In the genomic region with DNA sequence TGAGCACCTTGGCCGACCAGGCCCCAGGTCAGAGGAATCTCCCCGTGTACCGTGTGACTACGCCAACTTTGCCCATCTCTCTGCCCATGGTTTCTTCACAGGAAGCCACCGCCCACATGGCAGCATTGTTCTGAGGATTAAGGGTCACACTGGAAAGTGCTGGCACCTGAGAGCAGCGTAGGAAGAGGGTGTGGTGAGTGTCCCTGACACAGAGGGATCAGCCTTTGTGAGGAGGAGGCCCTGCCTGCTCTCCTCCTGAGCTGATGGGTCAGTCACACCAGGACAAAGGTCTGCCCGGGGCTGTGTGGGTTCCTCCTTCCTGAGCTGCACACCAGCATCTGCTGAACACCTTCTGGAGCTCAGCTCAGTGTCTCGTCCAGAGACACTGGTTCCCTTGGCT, we compare ENCODE assay signal across 29 cellular contexts. TPM values are rescaled to one million over a fixed set of nuclear protein-coding genes. Genes with fewer than 3 reads are reported as not detected.
"Had no signal": no experiment of that assay in that cellular context is flagged by ENCODE, and none has a peak within 500 bp of the region (broad histone marks: within the 10 kb centered on the region; RNA-seq: fewer than 3 reads in every experiment).

No MANE protein-coding gene starts in this region.

- H3K4me1 ChIP-seq: esophagus muscularis mucosa, gastroesophageal sphincter, heart left ventricle, prostate gland, stomach, testis, upper lobe of left lung had no signal

- H3K27ac Mint-ChIP-seq: activated CD8-positive, alpha-beta T cell treated with anti-CD3 and anti-CD28 coated beads for 36 hours; activated naive CD4-positive, alpha-beta T cell treated with anti-CD3 and anti-CD28 coated beads for 36 hours; activated T-cell treated with anti-CD3 and anti-CD28 coated beads, Interleukin-2, amount 50 U/mL, for 24 hours; immature natural killer cell; mesothelial cell of epicardium had no signal

- H3K9me3 Mint-ChIP-seq: central memory CD8-positive, alpha-beta T cell; immature natural killer cell had no signal

- ATAC-seq: activated CD8-positive, alpha-beta T cell treated with anti-CD3 and anti-CD28 coated beads for 36 hours; gastroesophageal sphincter; heart left ventricle; left cardiac atrium; right cardiac atrium had no signal

- H3K27me3 ChIP-seq: brain microvascular endothelial cell, testis, upper lobe of left lung had no signal

- DNase-seq: activated CD4-positive, alpha-beta T cell treated with anti-CD3 and anti-CD28 coated beads for 48 hours; activated CD4-positive, CD25-positive, alpha-beta regulatory T cell; activated CD8-positive, alpha-beta T cell treated with anti-CD3 and anti-CD28 coated beads for 36 hours; activated naive CD4-positive, alpha-beta T cell treated with anti-CD3 and anti-CD28 coated beads for 36 hours; activated T-cell treated with anti-CD3 and anti-CD28 coated beads, Interleukin-2, amount 50 U/mL, for 24 hours; aorta; brain microvascular endothelial cell; cortex of kidney; effector CD4-positive, alpha-beta T cell; heart left ventricle; immature natural killer cell; left cardiac atrium; right cardiac atrium; stimulated activated CD4-positive, alpha-beta T cell treated with anti-CD3 and anti-CD28 coated beads, Interleukin-15, amount 100 ng/mL, for 24 hours; stimulated activated CD4-positive, alpha-beta T cell treated with anti-CD3 and anti-CD28 coated beads, Interleukin-4, amount 100 ng/mL, for 1 hour; stomach; T1000; testis; upper lobe of left lung had no signal

- H3K36me3 Mint-ChIP-seq: immature natural killer cell, mesothelial cell of epicardium had no signal

- H3K4me1 Mint-ChIP-seq: immature natural killer cell, mesothelial cell of epicardium had no signal

- H3K4me3 Mint-ChIP-seq: activated CD8-positive, alpha-beta T cell treated with anti-CD3 and anti-CD28 coated beads for 36 hours; activated naive CD4-positive, alpha-beta T cell treated with anti-CD3 and anti-CD28 coated beads for 36 hours; activated T-cell treated with anti-CD3 and anti-CD28 coated beads, Interleukin-2, amount 50 U/mL, for 24 hours; central memory CD8-positive, alpha-beta T cell; immature natural killer cell; mesothelial cell of epicardium had no signal

- H3K9me3 ChIP-seq: esophagus muscularis mucosa, gastroesophageal sphincter, heart left ventricle, prostate gland, stomach, testis, upper lobe of left lung had no signal

- H3K36me3 ChIP-seq: brain microvascular endothelial cell, esophagus muscularis mucosa, gastroesophageal sphincter, heart left ventricle, prostate gland, stomach, upper lobe of left lung had no signal

- H3K4me3 ChIP-seq: esophagus muscularis mucosa, gastroesophageal sphincter, heart left ventricle, lung, prostate gland, skin epidermis, stomach, testis, upper lobe of left lung had no signal

- H3K27ac ChIP-seq: brain microvascular endothelial cell, esophagus muscularis mucosa, gastroesophageal sphincter, heart left ventricle, prostate gland, stomach, testis, upper lobe of left lung had no signal

RNA-seq across cellular contexts. Expression of a gene that starts 32.2 kb away (rescaled TPM):
- total RNA-seq: activated CD8-positive, alpha-beta T cell treated with anti-CD3 and anti-CD28 coated beads for 36 hours; activated naive CD4-positive, alpha-beta T cell treated with anti-CD3 and anti-CD28 coated beads for 36 hours; esophagus muscularis mucosa; heart left ventricle; left cardiac atrium; myocyte; T-helper 1 cell treated with Interleukin-12 subunit alpha and Interleukin-12 subunit beta and Interleukin-4 antibody, amounts not matched to agents 30 ng/mL and 1 ng/mL, for 36 hours had no signal
- polyA plus RNA-seq: heart left ventricle, immature natural killer cell, neural cell, right cardiac atrium had no signal
